Comparison of ENCODE assay signal across 13 cellular contexts in genomic region chr15:80019168-80019745, GRCh38.
"Had no signal": no experiment of that assay in that cellular context is flagged by ENCODE, and none has a peak within 500 bp of the region (broad histone marks: within the 10 kb centered on the region; RNA-seq: fewer than 3 reads in every experiment).

No MANE protein-coding gene starts in this region.

- DNase-seq: activated CD4-positive, CD25-positive, alpha-beta regulatory T cell treated with anti-CD3 and anti-CD28 coated beads, Interleukin-2, amount 50 U/mL, for 72 hours; activated naive CD4-positive, alpha-beta T cell treated with anti-CD3 and anti-CD28 coated beads, Interleukin-2, amount 10 ng/mL, durations not matched to agents 7 days and 5 days; activated T-cell treated with anti-CD3 and anti-CD28 coated beads, Interleukin-2, amount 50 U/mL, for 24 hours; effector memory CD4-positive, alpha-beta T cell; foreskin fibroblast; glutamatergic neuron; kidney glomerular epithelial cell; nephron progenitor cell; occipital lobe; small intestine; stimulated activated CD4-positive, alpha-beta T cell treated with anti-CD3 and anti-CD28 coated beads, Interleukin-4, amount 100 ng/mL, for 4 hours; T-helper 9 cell had no signal

- H3K27me3 Mint-ChIP-seq: activated naive CD4-positive, alpha-beta T cell treated with anti-CD3 and anti-CD28 coated beads, Interleukin-2, amount 10 ng/mL, durations not matched to agents 7 days and 5 days; dendritic cell treated with granulocyte-macrophage colony-stimulating factor and Interleukin-4, amounts not matched to agents 40 ng/mL and 50 ng/mL, for 4 days had no signal

- H3K4me1 Mint-ChIP-seq: nephron progenitor cell had no signal

- H3K36me3 Mint-ChIP-seq: activated naive CD4-positive, alpha-beta T cell treated with anti-CD3 and anti-CD28 coated beads, Interleukin-2, amount 10 ng/mL, durations not matched to agents 7 days and 5 days had no signal

- H3K9me3 Mint-ChIP-seq: activated T-cell treated with anti-CD3 and anti-CD28 coated beads, Interleukin-2, amount 50 U/mL, for 24 hours; dendritic cell treated with granulocyte-macrophage colony-stimulating factor and Interleukin-4, amounts not matched to agents 40 ng/mL and 50 ng/mL, for 4 days had no signal

- H3K27ac Mint-ChIP-seq: activated naive CD4-positive, alpha-beta T cell treated with anti-CD3 and anti-CD28 coated beads, Interleukin-2, amount 10 ng/mL, durations not matched to agents 7 days and 5 days; activated T-cell treated with anti-CD3 and anti-CD28 coated beads, Interleukin-2, amount 50 U/mL, for 24 hours; dendritic cell treated with granulocyte-macrophage colony-stimulating factor and Interleukin-4, amounts not matched to agents 40 ng/mL and 50 ng/mL, for 4 days; nephron progenitor cell had no signal

- H3K4me3 Mint-ChIP-seq: activated naive CD4-positive, alpha-beta T cell treated with anti-CD3 and anti-CD28 coated beads, Interleukin-2, amount 10 ng/mL, durations not matched to agents 7 days and 5 days; activated T-cell treated with anti-CD3 and anti-CD28 coated beads, Interleukin-2, amount 50 U/mL, for 24 hours; dendritic cell treated with granulocyte-macrophage colony-stimulating factor and Interleukin-4, amounts not matched to agents 40 ng/mL and 50 ng/mL, for 4 days; nephron progenitor cell had no signal
